11 cellular contexts compared by ENCODE assay signal in genomic region chr10:102455893-102456471, GRCh38. TPM values are rescaled to one million over a fixed set of nuclear protein-coding genes. Genes with fewer than 3 reads are reported as not detected.
DNase-seq lines count a peak whose midpoint lies in the region; ATAC-seq, FAIRE-seq and TF ChIP-seq lines count a peak whose summit lies in the region.
"Had no signal": no experiment of that assay in that cellular context is flagged by ENCODE, and none has a peak within 500 bp of the region (broad histone marks: within the 10 kb centered on the region; RNA-seq: fewer than 3 reads in every experiment).

No MANE protein-coding gene starts in this region.

- DNase-seq in HepG2 (ENCODE audit: low spot score), result no peak
- no peak for DNase-seq in right lobe of liver
- no peak for DNase-seq in SJSA1 (ENCODE audit: low read depth in 1 of 2, low spot score in 2 of 2)
- peak; percentile 98 for DNase-seq in fibroblast of villous mesenchyme (ENCODE audit: low read depth)
- DNase-seq in urothelium cell line (ENCODE audit: low spot score), result no peak
- DNase-seq in esophagus squamous epithelium (lab: John Stamatoyannopoulos, UW), result no peak
- DNase-seq in NCI-H446 treated with DMSO at 0.1 percent for 48 hours (lab: John Stamatoyannopoulos, UW), result no peak
- DNase-seq in gastrocnemius medialis, result no peak
- DNase-seq: aorta, NCI-H2081 treated with DMSO at 0.1 percent for 48 hours had no signal

- H3K27ac ChIP-seq in HepG2 (ENCODE audit: extremely low read length, insufficient read depth, low read length), result no peak overlapping the region
- H3K27ac ChIP-seq in right lobe of liver, result no peak overlapping the region
- H3K27ac ChIP-seq in SJSA1, result 0 out of 2 replicates have a peak overlapping the region, but pooled peaks have one; percentile 16
- peak overlapping the region in 2 of 4 donors; percentile 36 to 51 for H3K27ac ChIP-seq in esophagus squamous epithelium
- no peak overlapping the region for H3K27ac ChIP-seq in gastrocnemius medialis
- H3K27ac ChIP-seq: VCaP had no signal

- H3K36me3 ChIP-seq in HepG2 (replicated peaks in 1 of 2; ENCODE audit: control insufficient read depth in 1 of 2, insufficient read depth in 2 of 2, low read length in 2 of 2) (peaks cover 2 to 4% of the 10 kb centered on the region in 2 experiments; a peak in 3 of 5 replicates), right lobe of liver (no peaks in the 10 kb centered on the region), SJSA1 (peaks cover 3% of the 10 kb centered on the region; the same call in 1 of the 2 replicates), esophagus squamous epithelium (peaks cover 0 to 12% (median 0%) of the 10 kb centered on the region in 3 donors), gastrocnemius medialis (no peaks in the 10 kb centered on the region)

- no peak for ATAC-seq in HepG2
- no peak for ATAC-seq in right lobe of liver
- no peak for ATAC-seq in gastrocnemius medialis

- H3K9me3 ChIP-seq in HepG2 (ENCODE audit: low read length) (no peaks in the 10 kb centered on the region), right lobe of liver (no peaks in the 10 kb centered on the region), SJSA1 (replicated peaks) (no peaks in the 10 kb centered on the region), esophagus squamous epithelium (no peaks in the 10 kb centered on the region), gastrocnemius medialis (no peaks in the 10 kb centered on the region)

- no peaks in the 10 kb centered on the region for H3K27me3 ChIP-seq in HepG2 (ENCODE audit: control insufficient read depth in 1 of 2, insufficient read depth in 2 of 2, low read length in 2 of 2)
- H3K27me3 ChIP-seq in right lobe of liver, result no peaks in the 10 kb centered on the region
- H3K27me3 ChIP-seq in SJSA1 (replicated peaks), result no peaks in the 10 kb centered on the region
- no peaks in the 10 kb centered on the region for H3K27me3 ChIP-seq in esophagus squamous epithelium
- H3K27me3 ChIP-seq in gastrocnemius medialis, result no peaks in the 10 kb centered on the region

- TF ChIP-seq EP300 in HepG2 (IDR thresholded peaks at IDR 0.05; ENCODE audit: low read depth in 2 of 2, low read length in 2 of 2), result no peak
- TF ChIP-seq EP300 in HepG2 (CRISPR knock-in tag; IDR thresholded peaks at IDR 0.05; ENCODE audit: borderline replicate concordance), result no peak

- WGBS in HepG2 (ENCODE audit: low lambda C conversion rate), result 94% methylated on average over 7 of the region's 7 CpGs
- WGBS in right lobe of liver (ENCODE audit: insufficient coverage, low coverage, low lambda C conversion rate, missing lambda C conversion rate), result 80% methylated on average over 5 of the region's 7 CpGs
- 44 to 52% methylated on average over 7 of the region's 7 CpGs for WGBS in esophagus squamous epithelium, 2 donors

- FAIRE-seq in HepG2 (lab: Jason Lieb, UNC) (no peak), urothelium cell line (lab: Jason Lieb, UNC) (peak; percentile 20)

- H2AFZ ChIP-seq in HepG2 (ENCODE audit: low read length), result no peak overlapping the region

- in situ Hi-C loops in HepG2 (cut with HindIII; ENCODE audit: extremely low pct_ligation_motif_present, low pct_unique_long_range_greater_than_20kb), result no loop called here
- in situ Hi-C loops in gastrocnemius medialis (cut with MboI; ENCODE audit: low sequenced_read_pairs in 4 of 4), result no loop called here

- peaks cover 7% of the 10 kb centered on the region for H3K79me2 ChIP-seq in HepG2 (ENCODE audit: insufficient read depth, low read length)

- no peak for TF ChIP-seq CTCF in HepG2 (CRISPR knock-in tag; IDR thresholded peaks at IDR 0.05)
- no peak for TF ChIP-seq CTCF in right lobe of liver (IDR thresholded peaks at IDR 0.05)
- no peak for TF ChIP-seq CTCF in fibroblast of villous mesenchyme (IDR thresholded peaks at IDR 0.05; ENCODE audit: insufficient read depth, low read depth, low read length)
- TF ChIP-seq CTCF in esophagus squamous epithelium (IDR thresholded peaks at IDR 0.05), result no peak
- no peak for TF ChIP-seq CTCF in gastrocnemius medialis (IDR thresholded peaks at IDR 0.05 in 4 of 5, conservative IDR thresholded peaks at IDR 0.05 in 1 of 5)

- H3K9ac ChIP-seq in HepG2 (ENCODE audit: insufficient read depth, low read depth, low read length), result no peak overlapping the region

- CTCF ChIA-PET in HepG2 (lab: Yijun Ruan, JAX; ENCODE audit: low intra/inter-chr PET ratio, low total read pairs), result no interaction called here

- H3K4me2 ChIP-seq in HepG2 (ENCODE audit: low read depth, low read length), result no peak overlapping the region

- no peak for TF ChIP-seq RAD21 in HepG2 (CRISPR knock-in tag; IDR thresholded peaks at IDR 0.05)

- H3K4me1 ChIP-seq in HepG2 (ENCODE audit: insufficient read depth, low read length) (peaks cover 47% of the 10 kb centered on the region), right lobe of liver (peaks cover 0 to 19% (median 3%) of the 10 kb centered on the region in 4 donors), SJSA1 (replicated peaks) (peaks cover 35% of the 10 kb centered on the region), esophagus squamous epithelium (peaks cover 15 to 46% (median 21%) of the 10 kb centered on the region in 3 donors), gastrocnemius medialis (peaks cover 7 to 18% of the 10 kb centered on the region in 2 donors)

- H4K20me1 ChIP-seq in HepG2 (ENCODE audit: insufficient read depth, low read length), result no peaks in the 10 kb centered on the region

- intact Hi-C loops in HepG2 (cut with micrococcal nuclease; ENCODE audit: unreplicated experiment) (no loop called here), right lobe of liver (cut with DNase I) (no loop called here), esophagus squamous epithelium (cut with DNase I) (no loop called here), gastrocnemius medialis (cut with DNase I; ENCODE audit: low total_unique reads) (no loop called here)

- POLR2A ChIA-PET in HepG2 (lab: Yijun Ruan, JAX), result no interaction called here

- TF ChIP-seq POLR2A in HepG2 (IDR thresholded peaks at IDR 0.05; ENCODE audit: insufficient read depth in 1 of 2, low read depth in 2 of 2, low read length in 2 of 2) (no peak), right lobe of liver (IDR thresholded peaks at IDR 0.05) (no peak), esophagus squamous epithelium (IDR thresholded peaks at IDR 0.05) (no peak), gastrocnemius medialis (IDR thresholded peaks at IDR 0.05) (no peak)

- no TSS peak for BruUV-seq in HepG2 (replicated peaks; lab: Mats Ljungman, UMichigan)

- H3K4me3 ChIP-seq in HepG2 (replicated peaks in 1 of 3; ENCODE audit: insufficient read depth in 1 of 3, low read depth in 2 of 3, low read length in 3 of 3) (no peak overlapping the region), right lobe of liver (no peak overlapping the region), SJSA1 (no peak overlapping the region), fibroblast of villous mesenchyme (ENCODE audit: low read depth, low read length) (no peak overlapping the region), esophagus squamous epithelium (no peak overlapping the region), gastrocnemius medialis (no peak overlapping the region)

RNA-seq across cellular contexts. Expression of gene C10orf95, which starts 4.6 kb away (rescaled TPM):
- total RNA-seq in HepG2 (2016; rRNA removed; fragmentation: Illumina TruSeq; extraction: Trizol), result 0.07 TPM in 1 of 2 replicates, not detected in the other
- total RNA-seq in HepG2 (2016; cell fraction: cytosol; rRNA removed; fragmentation: Illumina TruSeq; extraction: Trizol; ENCODE audit: low read depth), result 0.40 TPM in 1 of 2 replicates, not detected in the other
- total RNA-seq in HepG2 (2016; cell fraction: insoluble cytoplasmic fraction; rRNA removed; fragmentation: Illumina TruSeq; extraction: Trizol), result not detected in 2 replicates
- 0.28 TPM in 1 of 2 replicates, not detected in the other for total RNA-seq in HepG2 (2016; cell fraction: membrane; rRNA removed; fragmentation: Illumina TruSeq; extraction: Trizol)
- not detected in 2 replicates for total RNA-seq in HepG2 (2016; cell fraction: nucleus; rRNA removed; fragmentation: Illumina TruSeq; extraction: Trizol)
- polyA plus RNA-seq in HepG2 (2011; rRNA removed), result 0.05 TPM in 2 replicates
- polyA plus RNA-seq in HepG2 (2011; cell fraction: cytosol; rRNA removed), result 0.12 and 0.17 TPM in 2 replicates
- 0.19 TPM in 1 of 2 replicates, not detected in the other for polyA plus RNA-seq in HepG2 (2011; cell fraction: nucleus; rRNA removed)
- 1.3 TPM in 2 replicates for polyA plus RNA-seq in HepG2 (2012)
- 0.15 and 0.16 TPM in 2 replicates for polyA plus RNA-seq in HepG2 (2016; cell fraction: cytosol; fragmentation: Illumina TruSeq; extraction: Trizol; ENCODE audit: low read depth)
- polyA plus RNA-seq in HepG2 (2016; cell fraction: insoluble cytoplasmic fraction; fragmentation: Illumina TruSeq; extraction: Trizol; ENCODE audit: low read depth), result 0.26 TPM in 1 of 2 replicates, not detected in the other
- polyA plus RNA-seq in HepG2 (2016; cell fraction: membrane; fragmentation: Illumina TruSeq; extraction: Trizol; ENCODE audit: low read depth), result 0.19 TPM in 1 of 2 replicates, not detected in the other
- not detected in 2 replicates for polyA plus RNA-seq in HepG2 (2016; cell fraction: nucleus; fragmentation: Illumina TruSeq; extraction: Trizol; ENCODE audit: insufficient read depth, low read depth)
- 0.32 and 1.9 TPM in 2 replicates for polyA minus RNA-seq in HepG2 (2011; rRNA and poly(A)+ RNA removed; ENCODE audit: low replicate concordance)
- not detected in 2 replicates for polyA minus RNA-seq in HepG2 (2011; cell fraction: cytosol; rRNA and poly(A)+ RNA removed)
- polyA minus RNA-seq in HepG2 (2011; cell fraction: nucleus; rRNA and poly(A)+ RNA removed), result 0.39 TPM in 1 of 2 replicates, not detected in the other
- total RNA-seq in right lobe of liver, result not detected
- not detected in 2 replicates for total RNA-seq in SJSA1 (2014; rRNA removed; shearing (Covaris generic))
- total RNA-seq in fibroblast of villous mesenchyme, result not detected in 2 replicates
- total RNA-seq in esophagus squamous epithelium, result 1 to 10 TPM in 2 of 4 donors, under 1 TPM in 1, not detected in 1; 0.23 to 1.9 (median 1.1) TPM
- not detected for total RNA-seq in gastrocnemius medialis
- total RNA-seq: aorta had no signal

RNA-seq across cellular contexts. Expression of gene CUEDC2, which starts 23.6 kb away (rescaled TPM):
- total RNA-seq in HepG2 (2016; rRNA removed; fragmentation: Illumina TruSeq; extraction: Trizol), result 13.0 and 13.1 TPM in 2 replicates
- 4.3 and 6.6 TPM in 2 replicates for total RNA-seq in HepG2 (2016; cell fraction: cytosol; rRNA removed; fragmentation: Illumina TruSeq; extraction: Trizol; ENCODE audit: low read depth)
- 11.4 and 14.7 TPM in 2 replicates for total RNA-seq in HepG2 (2016; cell fraction: insoluble cytoplasmic fraction; rRNA removed; fragmentation: Illumina TruSeq; extraction: Trizol)
- 8.6 and 10.3 TPM in 2 replicates for total RNA-seq in HepG2 (2016; cell fraction: membrane; rRNA removed; fragmentation: Illumina TruSeq; extraction: Trizol)
- total RNA-seq in HepG2 (2016; cell fraction: nucleus; rRNA removed; fragmentation: Illumina TruSeq; extraction: Trizol), result 7.0 and 9.7 TPM in 2 replicates
- polyA plus RNA-seq in HepG2 (2011; rRNA removed), result 18.4 and 19.3 TPM in 2 replicates
- 31.2 and 40.8 TPM in 2 replicates for polyA plus RNA-seq in HepG2 (2011; cell fraction: cytosol; rRNA removed)
- 47.1 and 47.2 TPM in 2 replicates for polyA plus RNA-seq in HepG2 (2011; cell fraction: nucleus; rRNA removed)
- 17.2 and 18.2 TPM in 2 replicates for polyA plus RNA-seq in HepG2 (2012)
- polyA plus RNA-seq in HepG2 (2016; cell fraction: cytosol; fragmentation: Illumina TruSeq; extraction: Trizol; ENCODE audit: low read depth), result 8.4 and 10.7 TPM in 2 replicates
- 13.0 and 17.2 TPM in 2 replicates for polyA plus RNA-seq in HepG2 (2016; cell fraction: insoluble cytoplasmic fraction; fragmentation: Illumina TruSeq; extraction: Trizol; ENCODE audit: low read depth)
- polyA plus RNA-seq in HepG2 (2016; cell fraction: membrane; fragmentation: Illumina TruSeq; extraction: Trizol; ENCODE audit: low read depth), result 10.6 and 12.1 TPM in 2 replicates
- polyA plus RNA-seq in HepG2 (2016; cell fraction: nucleus; fragmentation: Illumina TruSeq; extraction: Trizol; ENCODE audit: insufficient read depth, low read depth), result 20.9 and 24.8 TPM in 2 replicates
- polyA minus RNA-seq in HepG2 (2011; rRNA and poly(A)+ RNA removed; ENCODE audit: low replicate concordance), result 14.5 and 32.9 TPM in 2 replicates
- 6.2 and 7.1 TPM in 2 replicates for polyA minus RNA-seq in HepG2 (2011; cell fraction: cytosol; rRNA and poly(A)+ RNA removed)
- 8.6 and 9.1 TPM in 2 replicates for polyA minus RNA-seq in HepG2 (2011; cell fraction: nucleus; rRNA and poly(A)+ RNA removed)
- 10 to 100 TPM; 23.0 to 32.1 (median 26.8) TPM for total RNA-seq in right lobe of liver
- total RNA-seq in SJSA1 (2014; rRNA removed; shearing (Covaris generic)), result 50.7 and 57.9 TPM in 2 replicates
- 51.0 and 54.8 TPM in 2 replicates for total RNA-seq in fibroblast of villous mesenchyme
- 10 to 100 TPM; 16.6 to 37.6 (median 27.0) TPM for total RNA-seq in esophagus squamous epithelium
- 10 to 100 TPM; 51.6 to 83.1 (median 70.2) TPM for total RNA-seq in gastrocnemius medialis

RNA-seq across cellular contexts. Expression of gene FBXL15, which starts 35.3 kb away (rescaled TPM):
- 8.3 and 8.6 TPM in 2 replicates for total RNA-seq in HepG2 (2016; rRNA removed; fragmentation: Illumina TruSeq; extraction: Trizol)
- 3.2 and 3.3 TPM in 2 replicates for total RNA-seq in HepG2 (2016; cell fraction: cytosol; rRNA removed; fragmentation: Illumina TruSeq; extraction: Trizol; ENCODE audit: low read depth)
- total RNA-seq in HepG2 (2016; cell fraction: insoluble cytoplasmic fraction; rRNA removed; fragmentation: Illumina TruSeq; extraction: Trizol), result 7.7 and 8.0 TPM in 2 replicates
- 5.6 and 6.1 TPM in 2 replicates for total RNA-seq in HepG2 (2016; cell fraction: membrane; rRNA removed; fragmentation: Illumina TruSeq; extraction: Trizol)
- total RNA-seq in HepG2 (2016; cell fraction: nucleus; rRNA removed; fragmentation: Illumina TruSeq; extraction: Trizol), result 3.3 and 3.6 TPM in 2 replicates
- 4.3 and 6.4 TPM in 2 replicates for polyA plus RNA-seq in HepG2 (2011; rRNA removed)
- 6.2 and 12.2 TPM in 2 replicates for polyA plus RNA-seq in HepG2 (2011; cell fraction: cytosol; rRNA removed)
- 30.9 and 35.5 TPM in 2 replicates for polyA plus RNA-seq in HepG2 (2011; cell fraction: nucleus; rRNA removed)
- polyA plus RNA-seq in HepG2 (2012), result 4.1 and 4.3 TPM in 2 replicates
- polyA plus RNA-seq in HepG2 (2016; cell fraction: cytosol; fragmentation: Illumina TruSeq; extraction: Trizol; ENCODE audit: low read depth), result 2.7 and 3.5 TPM in 2 replicates
- 6.9 and 8.6 TPM in 2 replicates for polyA plus RNA-seq in HepG2 (2016; cell fraction: insoluble cytoplasmic fraction; fragmentation: Illumina TruSeq; extraction: Trizol; ENCODE audit: low read depth)
- 4.3 and 4.4 TPM in 2 replicates for polyA plus RNA-seq in HepG2 (2016; cell fraction: membrane; fragmentation: Illumina TruSeq; extraction: Trizol; ENCODE audit: low read depth)
- polyA plus RNA-seq in HepG2 (2016; cell fraction: nucleus; fragmentation: Illumina TruSeq; extraction: Trizol; ENCODE audit: insufficient read depth, low read depth), result 9.7 TPM in 2 replicates
- polyA minus RNA-seq in HepG2 (2011; rRNA and poly(A)+ RNA removed; ENCODE audit: low replicate concordance), result 3.8 and 4.9 TPM in 2 replicates
- polyA minus RNA-seq in HepG2 (2011; cell fraction: cytosol; rRNA and poly(A)+ RNA removed), result 2.8 and 4.0 TPM in 2 replicates
- polyA minus RNA-seq in HepG2 (2011; cell fraction: nucleus; rRNA and poly(A)+ RNA removed), result 3.0 and 3.4 TPM in 2 replicates
- total RNA-seq in right lobe of liver, result 10 to 100 TPM in 2 of 6 experiments, 1 to 10 TPM in 4; 5.6 to 22.9 (median 9.0) TPM
- total RNA-seq in SJSA1 (2014; rRNA removed; shearing (Covaris generic)), result 11.0 and 40.1 TPM in 2 replicates
- total RNA-seq in fibroblast of villous mesenchyme, result 4.3 and 8.4 TPM in 2 replicates
- 10 to 100 TPM; 10.6 to 20.2 (median 18.8) TPM for total RNA-seq in esophagus squamous epithelium
- total RNA-seq in gastrocnemius medialis, result 10 to 100 TPM; 14.2 to 34.8 (median 21.0) TPM

RNA-seq across cellular contexts. Expression of gene PSD, which starts 37.4 kb away (rescaled TPM):
- total RNA-seq in HepG2 (2016; rRNA removed; fragmentation: Illumina TruSeq; extraction: Trizol) (0.11 and 0.35 TPM in 2 replicates), right lobe of liver (1 to 10 TPM in 3 of 6 experiments, under 1 TPM in 3; 0.12 to 4.6 (median 1.3) TPM), fibroblast of villous mesenchyme (1.6 and 2.2 TPM in 2 replicates), esophagus squamous epithelium (1 to 10 TPM in 2 of 4 donors, under 1 TPM in 2; 0.22 to 3.4 (median 0.93) TPM), gastrocnemius medialis (1 to 10 TPM in 1 of 4 donors, under 1 TPM in 1, not detected in 2; 0.35 to 2.6 TPM)
- total RNA-seq in HepG2 (2016; cell fraction: cytosol; rRNA removed; fragmentation: Illumina TruSeq; extraction: Trizol; ENCODE audit: low read depth), result 0.18 TPM in 1 of 2 replicates, not detected in the other
- total RNA-seq in HepG2 (2016; cell fraction: insoluble cytoplasmic fraction; rRNA removed; fragmentation: Illumina TruSeq; extraction: Trizol), result 0.21 and 0.65 TPM in 2 replicates
- total RNA-seq in HepG2 (2016; cell fraction: membrane; rRNA removed; fragmentation: Illumina TruSeq; extraction: Trizol), result 0.34 and 0.62 TPM in 2 replicates
- 0.34 and 0.75 TPM in 2 replicates for total RNA-seq in HepG2 (2016; cell fraction: nucleus; rRNA removed; fragmentation: Illumina TruSeq; extraction: Trizol)
- polyA plus RNA-seq in HepG2 (2011; rRNA removed), result 0.58 and 0.59 TPM in 2 replicates
- polyA plus RNA-seq in HepG2 (2011; cell fraction: cytosol; rRNA removed), result 0.10 and 0.36 TPM in 2 replicates
- 3.4 and 4.7 TPM in 2 replicates for polyA plus RNA-seq in HepG2 (2011; cell fraction: nucleus; rRNA removed)
- 1.1 and 1.5 TPM in 2 replicates for polyA plus RNA-seq in HepG2 (2012)
- polyA plus RNA-seq in HepG2 (2016; cell fraction: cytosol; fragmentation: Illumina TruSeq; extraction: Trizol; ENCODE audit: low read depth), result 0.15 and 0.31 TPM in 2 replicates
- 0.29 and 0.33 TPM in 2 replicates for polyA plus RNA-seq in HepG2 (2016; cell fraction: insoluble cytoplasmic fraction; fragmentation: Illumina TruSeq; extraction: Trizol; ENCODE audit: low read depth)
- 0.44 and 0.48 TPM in 2 replicates for polyA plus RNA-seq in HepG2 (2016; cell fraction: membrane; fragmentation: Illumina TruSeq; extraction: Trizol; ENCODE audit: low read depth)
- 0.94 and 0.97 TPM in 2 replicates for polyA plus RNA-seq in HepG2 (2016; cell fraction: nucleus; fragmentation: Illumina TruSeq; extraction: Trizol; ENCODE audit: insufficient read depth, low read depth)
- 0.47 and 0.96 TPM in 2 replicates for polyA minus RNA-seq in HepG2 (2011; rRNA and poly(A)+ RNA removed; ENCODE audit: low replicate concordance)
- polyA minus RNA-seq in HepG2 (2011; cell fraction: cytosol; rRNA and poly(A)+ RNA removed), result 0.44 TPM in 1 of 2 replicates, not detected in the other
- polyA minus RNA-seq in HepG2 (2011; cell fraction: nucleus; rRNA and poly(A)+ RNA removed), result 0.87 and 1.2 TPM in 2 replicates
- 0.08 TPM in 1 of 2 replicates, not detected in the other for total RNA-seq in SJSA1 (2014; rRNA removed; shearing (Covaris generic))

RNA-seq across cellular contexts. Expression of gene ACTR1A, which starts 46.5 kb away (rescaled TPM):
- 62.8 and 69.4 TPM in 2 replicates for total RNA-seq in HepG2 (2016; rRNA removed; fragmentation: Illumina TruSeq; extraction: Trizol)
- 14.7 and 16.3 TPM in 2 replicates for total RNA-seq in HepG2 (2016; cell fraction: cytosol; rRNA removed; fragmentation: Illumina TruSeq; extraction: Trizol; ENCODE audit: low read depth)
- 63.0 and 73.2 TPM in 2 replicates for total RNA-seq in HepG2 (2016; cell fraction: insoluble cytoplasmic fraction; rRNA removed; fragmentation: Illumina TruSeq; extraction: Trizol)
- total RNA-seq in HepG2 (2016; cell fraction: membrane; rRNA removed; fragmentation: Illumina TruSeq; extraction: Trizol), result 32.7 and 37.9 TPM in 2 replicates
- total RNA-seq in HepG2 (2016; cell fraction: nucleus; rRNA removed; fragmentation: Illumina TruSeq; extraction: Trizol), result 35.2 and 40.1 TPM in 2 replicates
- 59.6 and 75.9 TPM in 2 replicates for polyA plus RNA-seq in HepG2 (2011; rRNA removed)
- 51.7 and 56.1 TPM in 2 replicates for polyA plus RNA-seq in HepG2 (2011; cell fraction: cytosol; rRNA removed)
- 46.8 and 55.9 TPM in 2 replicates for polyA plus RNA-seq in HepG2 (2011; cell fraction: nucleus; rRNA removed)
- 33.3 and 42.9 TPM in 2 replicates for polyA plus RNA-seq in HepG2 (2012)
- polyA plus RNA-seq in HepG2 (2016; cell fraction: cytosol; fragmentation: Illumina TruSeq; extraction: Trizol; ENCODE audit: low read depth), result 13.4 and 14.5 TPM in 2 replicates
- 64.8 and 71.3 TPM in 2 replicates for polyA plus RNA-seq in HepG2 (2016; cell fraction: insoluble cytoplasmic fraction; fragmentation: Illumina TruSeq; extraction: Trizol; ENCODE audit: low read depth)
- 24.6 and 24.8 TPM in 2 replicates for polyA plus RNA-seq in HepG2 (2016; cell fraction: membrane; fragmentation: Illumina TruSeq; extraction: Trizol; ENCODE audit: low read depth)
- 49.5 and 54.0 TPM in 2 replicates for polyA plus RNA-seq in HepG2 (2016; cell fraction: nucleus; fragmentation: Illumina TruSeq; extraction: Trizol; ENCODE audit: insufficient read depth, low read depth)
- 150 and 215 TPM in 2 replicates for polyA minus RNA-seq in HepG2 (2011; rRNA and poly(A)+ RNA removed; ENCODE audit: low replicate concordance)
- 37.5 and 44.2 TPM in 2 replicates for polyA minus RNA-seq in HepG2 (2011; cell fraction: cytosol; rRNA and poly(A)+ RNA removed)
- 29.6 and 42.6 TPM in 2 replicates for polyA minus RNA-seq in HepG2 (2011; cell fraction: nucleus; rRNA and poly(A)+ RNA removed)
- 10 to 100 TPM; 25.6 to 47.9 (median 31.3) TPM for total RNA-seq in right lobe of liver
- 117 and 126 TPM in 2 replicates for total RNA-seq in SJSA1 (2014; rRNA removed; shearing (Covaris generic))
- total RNA-seq in fibroblast of villous mesenchyme, result 130 and 142 TPM in 2 replicates
- 10 to 100 TPM; 68.0 to 85.6 (median 82.3) TPM for total RNA-seq in esophagus squamous epithelium
- total RNA-seq in gastrocnemius medialis, result 100 to 1,000 TPM; 212 to 261 (median 252) TPM
